1 cellular context compared by ENCODE assay signal in genomic region chr10:98138031-98138430, GRCh38.
TF ChIP-seq lines count a peak whose summit lies in the region.

No MANE protein-coding gene starts in this region.

TF ChIP-seq in GM12878, 131 proteins besides CTCF, POLR2A, EP300 and RAD21:
- no peak for TF ChIP-seq NFYA (IDR thresholded peaks at IDR 0.05; ENCODE audit: borderline replicate concordance, low read depth, low read length)
- TF ChIP-seq TARDBP (IDR thresholded peaks at IDR 0.05; ENCODE audit: borderline replicate concordance), result no peak
- peak; percentile 37; the same call in 1 of the 2 replicates for TF ChIP-seq RUNX3 (IDR thresholded peaks at IDR 0.05; ENCODE audit: low read length)
- TF ChIP-seq TCF7 (IDR thresholded peaks at IDR 0.05; ENCODE audit: borderline replicate concordance), result peak; percentile 69
